ENCODE assay signal across 17 cellular contexts in genomic region chrX:119696251-119696890, GRCh38.
"Had no signal": no experiment of that assay in that cellular context is flagged by ENCODE, and none has a peak within 500 bp of the region (broad histone marks: within the 10 kb centered on the region; RNA-seq: fewer than 3 reads in every experiment).

No MANE protein-coding gene starts in this region.

- H3K27me3 ChIP-seq: heart left ventricle had no signal

- H3K27ac ChIP-seq: dorsolateral prefrontal cortex, heart left ventricle, lower lobe of right lung, parathyroid adenoma, sigmoid colon had no signal

- H3K79me2 ChIP-seq: parathyroid adenoma had no signal

- H3K4me3 ChIP-seq: dorsolateral prefrontal cortex, heart left ventricle, lower lobe of right lung, sigmoid colon had no signal

- H3K36me3 ChIP-seq: heart left ventricle, lower lobe of right lung, sigmoid colon had no signal

- FAIRE-seq: frontal cortex, islet of Langerhans, urothelium cell line had no signal

- H3K4me1 ChIP-seq: lower lobe of right lung had no signal

- H2AFZ ChIP-seq: parathyroid adenoma had no signal

- DNase-seq: activated CD4-positive, alpha-beta T cell treated with anti-CD3 and anti-CD28 coated beads, Interleukin-2, amount 10 ng/mL, durations not matched to agents 7 days and 5 days; activated CD8-positive, alpha-beta memory T cell treated with anti-CD3 and anti-CD28 coated beads, Interleukin-2, amount 50 U/mL, for 48 hours; activated gamma-delta T cell; activated T-cell treated with anti-CD3 and anti-CD28 coated beads, Interleukin-2, amount 50 U/mL, for 72 hours; amniotic stem cell; dorsolateral prefrontal cortex; endodermal cell; heart left ventricle; left colon; lower lobe of right lung; midbrain; sigmoid colon; stimulated activated CD4-positive, alpha-beta T cell treated with anti-CD3 and anti-CD28 coated beads, Interleukin-2, amount 100 ng/mL, for 24 hours had no signal

- ATAC-seq: activated T-cell treated with anti-CD3 and anti-CD28 coated beads, Interleukin-2, amount 50 U/mL, for 72 hours; heart left ventricle; left colon; lower lobe of right lung had no signal

- H3K9ac ChIP-seq: parathyroid adenoma had no signal

- H3K9me3 ChIP-seq: heart left ventricle, lower lobe of right lung, sigmoid colon had no signal
